Comparison of ENCODE assay signal across 8 cellular contexts in genomic region chr20:44187054-44187762, GRCh38. TPM values are rescaled to one million over a fixed set of nuclear protein-coding genes. Genes with fewer than 3 reads are reported as not detected.
DNase-seq lines count a peak whose midpoint lies in the region; ATAC-seq, FAIRE-seq and TF ChIP-seq lines count a peak whose summit lies in the region.

TSS of gene JPH2 (minus strand) at chr20:44187188. CDS start at chr20:44186705, 483 bp downstream.

- no peaks in the 10 kb centered on the region for H3K36me3 Mint-ChIP-seq in activated CD4-positive, alpha-beta T cell treated with anti-CD3 and anti-CD28 coated beads, Interleukin-2, amount 10 ng/mL, durations not matched to agents 24 days and 14 days (ENCODE audit: low read depth)

- H3K4me3 Mint-ChIP-seq in activated CD4-positive, alpha-beta T cell treated with anti-CD3 and anti-CD28 coated beads, Interleukin-2, amount 10 ng/mL, durations not matched to agents 24 days and 14 days, result peak within 1 kb of the TSS; percentile 50

- no peak for ATAC-seq in GM18519 (IDR thresholded peaks at IDR 0.05; ENCODE audit: low FRiP score, unreplicated experiment)
- no peak for ATAC-seq in HG02885 (IDR thresholded peaks at IDR 0.05; ENCODE audit: poor library complexity, unreplicated experiment)

- H3K9me3 ChIP-seq in suprapubic skin, result no peaks in the 10 kb centered on the region

- 3% methylated on average over 14 of the region's 24 CpGs for WGBS in suprapubic skin

- peaks cover 50% of the 10 kb centered on the region for H3K27me3 Mint-ChIP-seq in activated CD4-positive, alpha-beta T cell treated with anti-CD3 and anti-CD28 coated beads, Interleukin-2, amount 10 ng/mL, durations not matched to agents 24 days and 14 days

- FAIRE-seq in bronchial epithelial cell (lab: Jason Lieb, UNC), result no peak

- no peak for TF ChIP-seq POLR2A in suprapubic skin (IDR thresholded peaks at IDR 0.05)

- H3K27me3 ChIP-seq in bronchial epithelial cell (ENCODE audit: control insufficient read depth, insufficient read depth, low read length) (no peaks in the 10 kb centered on the region), suprapubic skin (peaks cover 11% of the 10 kb centered on the region)

- H3K36me3 ChIP-seq in bronchial epithelial cell (ENCODE audit: control insufficient read depth, insufficient read depth, low read length) (no peaks in the 10 kb centered on the region), suprapubic skin (no peaks in the 10 kb centered on the region)

- intact Hi-C loops in activated CD4-positive, alpha-beta T cell treated with anti-CD3 and anti-CD28 coated beads, Interleukin-2, amount 10 ng/mL, durations not matched to agents 24 days and 14 days (cut with micrococcal nuclease), result no loop called here

- H3K27ac Mint-ChIP-seq in activated CD4-positive, alpha-beta T cell treated with anti-CD3 and anti-CD28 coated beads, Interleukin-2, amount 10 ng/mL, durations not matched to agents 24 days and 14 days, result no peak within 1 kb of the TSS

- peaks cover 31% of the 10 kb centered on the region for H3K4me1 ChIP-seq in suprapubic skin

- TF ChIP-seq CTCF in bronchial epithelial cell (IDR thresholded peaks at IDR 0.05; ENCODE audit: insufficient read depth, low read length, severe bottlenecking), result no peak
- no peak for TF ChIP-seq CTCF in suprapubic skin (IDR thresholded peaks at IDR 0.05)

- peak within 1 kb of the TSS; percentile 72 for H3K27ac ChIP-seq in suprapubic skin

- no peaks in the 10 kb centered on the region for H3K9me3 Mint-ChIP-seq in activated CD4-positive, alpha-beta T cell treated with anti-CD3 and anti-CD28 coated beads, Interleukin-2, amount 10 ng/mL, durations not matched to agents 24 days and 14 days

- TF ChIP-seq EP300 in suprapubic skin (IDR thresholded peaks at IDR 0.05), result peak; percentile 81

- DNase-seq in activated CD4-positive, alpha-beta T cell treated with anti-CD3 and anti-CD28 coated beads, Interleukin-2, amount 10 ng/mL, durations not matched to agents 24 days and 14 days, result no peak
- no peak for DNase-seq in activated CD4-positive, alpha-beta T cell treated with anti-CD3 and anti-CD28 coated beads for 1 hour
- DNase-seq in bronchial epithelial cell (ENCODE audit: low read depth), result peak; percentile 77
- DNase-seq in kidney tubule cell (ENCODE audit: low spot score), result peak; percentile 88
- no peak for DNase-seq in suprapubic skin (ENCODE audit: low spot score in 2 of 2)
- no peak for DNase-seq in NCI-H2171 treated with DMSO at 0.1 percent for 48 hours (lab: John Stamatoyannopoulos, UW)

- H3K4me1 Mint-ChIP-seq in activated CD4-positive, alpha-beta T cell treated with anti-CD3 and anti-CD28 coated beads, Interleukin-2, amount 10 ng/mL, durations not matched to agents 24 days and 14 days, result peaks cover 9% of the 10 kb centered on the region

- H3K4me3 ChIP-seq in bronchial epithelial cell (ENCODE audit: low read depth, low read length), result peak within 1 kb of the TSS; percentile 27
- H3K4me3 ChIP-seq in suprapubic skin, result peak within 1 kb of the TSS; percentile 53

RNA-seq across cellular contexts. Expression of gene JPH2, which starts in this region (rescaled TPM):
- 0.05 TPM in 1 of 2 replicates, not detected in the other for total RNA-seq in activated CD4-positive, alpha-beta T cell treated with anti-CD3 and anti-CD28 coated beads, Interleukin-2, amount 10 ng/mL, durations not matched to agents 24 days and 14 days
- total RNA-seq in bronchial epithelial cell (under 0.01 TPM in 2 replicates), suprapubic skin (1 to 10 TPM; 3.8 to 5.0 (median 4.5) TPM)

Comparison
In these comparisons a context has a peak if more than half of its experiments do, and no peak if none do; other contexts are left out.
1. Peak in DNase-seq and H3K4me3 ChIP-seq in bronchial epithelial cell; RNA of the gene not detected or under 1 TPM.